Comparison of ENCODE assay signal across 9 cellular contexts in genomic region chr4:140092094-140092820, GRCh38.
DNase-seq lines count a peak whose midpoint lies in the region; ATAC-seq and TF ChIP-seq lines count a peak whose summit lies in the region.
"Had no signal": no experiment of that assay in that cellular context is flagged by ENCODE, and none has a peak within 500 bp of the region (broad histone marks: within the 10 kb centered on the region; RNA-seq: fewer than 3 reads in every experiment).

No MANE protein-coding gene starts in this region.

- TF ChIP-seq CTCF in coronary artery (IDR thresholded peaks at IDR 0.05) (no peak), lung (IDR thresholded peaks at IDR 0.05; ENCODE audit: control extremely low read depth, extremely low read depth) (no peak), thyroid gland (IDR thresholded peaks at IDR 0.05) (no peak)

- DNase-seq in SHP77 (lab: John Stamatoyannopoulos, UW) (peak; percentile 43 to 64), SHP77 treated with DMSO at 0.1 percent for 48 hours (lab: John Stamatoyannopoulos, UW) (no peak), NCI-H526 (lab: John Stamatoyannopoulos, UW) (peak; percentile 71 to 83), coronary artery (ENCODE audit: low spot score) (no peak), lung (ENCODE audit: low spot score) (no peak), thyroid gland (peak; percentile 25 to 39)
- DNase-seq in activated T-helper 2 cell treated with anti-CD3 and anti-CD28 coated beads, Interferon-gamma antibody, Interleukin-2, Interleukin-4, amounts not matched to agents 10 μg/mL and 5 μg/mL and 100 μg/mL, durations not matched to agents 14 hours and 24 hours and 36 hours (ENCODE audit: low spot score) = no peak
- no peak for DNase-seq in activated CD4-positive, alpha-beta memory T cell treated with anti-CD3 and anti-CD28 coated beads, Interleukin-2, amount 10 ng/mL, durations not matched to agents 7 days and 5 days

- CTCF ChIA-PET in activated CD4-positive, alpha-beta memory T cell treated with anti-CD3 and anti-CD28 coated beads, Interleukin-2, amount 10 ng/mL, durations not matched to agents 7 days and 5 days (lab: Charles Lee) = interaction anchor here (1.0 kb wide), 1 partner anchor 17 kb away, joined by 4 read pairs; no protein-coding TSS in a partner anchor

- no peaks in the 10 kb centered on the region for H3K27me3 ChIP-seq in lung (ENCODE audit: control insufficient read depth, insufficient read depth)
- H3K27me3 ChIP-seq in thyroid gland = no peaks in the 10 kb centered on the region

- H3K4me1 ChIP-seq in lung (ENCODE audit: control insufficient read depth in 2 of 2, insufficient read depth in 2 of 2, low read length in 2 of 2) (peaks cover 15 to 29% of the 10 kb centered on the region in 2 donors), thyroid gland (peaks cover 44 to 58% of the 10 kb centered on the region in 2 donors)

- ATAC-seq in lung (ENCODE audit: insufficient read depth, low FRiP score) = no peak

- H3K27me3 Mint-ChIP-seq in activated T-helper 2 cell treated with anti-CD3 and anti-CD28 coated beads, Interferon-gamma antibody, Interleukin-2, Interleukin-4, amounts not matched to agents 10 μg/mL and 5 μg/mL and 100 μg/mL, durations not matched to agents 14 hours and 24 hours and 36 hours (ENCODE audit: low read depth) = peaks cover 5% of the 10 kb centered on the region
- peaks cover 2% of the 10 kb centered on the region for H3K27me3 Mint-ChIP-seq in activated CD4-positive, alpha-beta memory T cell treated with anti-CD3 and anti-CD28 coated beads, Interleukin-2, amount 10 ng/mL, durations not matched to agents 7 days and 5 days

- POLR2A ChIA-PET in activated CD4-positive, alpha-beta memory T cell treated with anti-CD3 and anti-CD28 coated beads, Interleukin-2, amount 10 ng/mL, durations not matched to agents 7 days and 5 days (lab: Charles Lee) = no interaction called here

- H3K9me3 ChIP-seq in lung (ENCODE audit: control insufficient read depth in 2 of 2, insufficient read depth in 1 of 2, low read length in 1 of 2) (no peaks in the 10 kb centered on the region), thyroid gland (no peaks in the 10 kb centered on the region)

- no peaks in the 10 kb centered on the region for H3K9me3 Mint-ChIP-seq in activated T-helper 2 cell treated with anti-CD3 and anti-CD28 coated beads, Interferon-gamma antibody, Interleukin-2, Interleukin-4, amounts not matched to agents 10 μg/mL and 5 μg/mL and 100 μg/mL, durations not matched to agents 14 hours and 24 hours and 36 hours
- no peaks in the 10 kb centered on the region for H3K9me3 Mint-ChIP-seq in activated CD4-positive, alpha-beta memory T cell treated with anti-CD3 and anti-CD28 coated beads, Interleukin-2, amount 10 ng/mL, durations not matched to agents 7 days and 5 days
- H3K9me3 Mint-ChIP-seq: T-helper 1 cell treated with Interleukin-12 subunit alpha and Interleukin-12 subunit beta and Interleukin-4 antibody, amounts not matched to agents 30 μg/mL and 1 μg/mL, for 36 hours had no signal

- WGBS in lung, 2 donors = 39 to 46% methylated on average over 23 of the region's 23 CpGs
- 30 to 31% methylated on average over 22 to 23 of the region's 23 CpGs for WGBS in thyroid gland, 2 donors

- intact Hi-C loops in thyroid gland (cut with DNase I) = no loop called here
- intact Hi-C loops in activated T-helper 2 cell treated with anti-CD3 and anti-CD28 coated beads, Interferon-gamma antibody, Interleukin-2, Interleukin-4, amounts not matched to agents 10 μg/mL and 5 μg/mL and 100 μg/mL, durations not matched to agents 14 hours and 24 hours and 36 hours (cut with micrococcal nuclease) = loop anchor here (10.0 kb wide), 1 partner anchor 637 kb away; the partner anchor contains the start of gene RAB33B

- peak overlapping the region; percentile 63 for H3K4me3 ChIP-seq in coronary artery
- no peak overlapping the region for H3K4me3 ChIP-seq in lung
- peak overlapping the region in 1 of 3 donors; percentile 1 for H3K4me3 ChIP-seq in thyroid gland (replicated peaks in 1 of 3)

- H3K36me3 Mint-ChIP-seq in activated T-helper 2 cell treated with anti-CD3 and anti-CD28 coated beads, Interferon-gamma antibody, Interleukin-2, Interleukin-4, amounts not matched to agents 10 μg/mL and 5 μg/mL and 100 μg/mL, durations not matched to agents 14 hours and 24 hours and 36 hours (ENCODE audit: low read depth) = peaks cover 5% of the 10 kb centered on the region
- peaks cover 2% of the 10 kb centered on the region for H3K36me3 Mint-ChIP-seq in activated CD4-positive, alpha-beta memory T cell treated with anti-CD3 and anti-CD28 coated beads, Interleukin-2, amount 10 ng/mL, durations not matched to agents 7 days and 5 days (ENCODE audit: low read depth)

- no peak overlapping the region for H3K4me3 Mint-ChIP-seq in activated T-helper 2 cell treated with anti-CD3 and anti-CD28 coated beads, Interferon-gamma antibody, Interleukin-2, Interleukin-4, amounts not matched to agents 10 μg/mL and 5 μg/mL and 100 μg/mL, durations not matched to agents 14 hours and 24 hours and 36 hours (ENCODE audit: low read depth)
- H3K4me3 Mint-ChIP-seq in activated CD4-positive, alpha-beta memory T cell treated with anti-CD3 and anti-CD28 coated beads, Interleukin-2, amount 10 ng/mL, durations not matched to agents 7 days and 5 days = no peak overlapping the region
- H3K4me3 Mint-ChIP-seq: T-helper 1 cell treated with Interleukin-12 subunit alpha and Interleukin-12 subunit beta and Interleukin-4 antibody, amounts not matched to agents 30 μg/mL and 1 μg/mL, for 36 hours had no signal

- H3K36me3 ChIP-seq in lung (ENCODE audit: control insufficient read depth in 2 of 2, insufficient read depth in 2 of 2, low read length in 2 of 2) (no peaks in the 10 kb centered on the region), thyroid gland (no peaks in the 10 kb centered on the region)

- peak in 1 of 2 donors; percentile 14 for TF ChIP-seq POLR2A in thyroid gland (IDR thresholded peaks at IDR 0.05)

- H3K27ac Mint-ChIP-seq in activated T-helper 2 cell treated with anti-CD3 and anti-CD28 coated beads, Interferon-gamma antibody, Interleukin-2, Interleukin-4, amounts not matched to agents 10 μg/mL and 5 μg/mL and 100 μg/mL, durations not matched to agents 14 hours and 24 hours and 36 hours = no peak overlapping the region
- no peak overlapping the region for H3K27ac Mint-ChIP-seq in activated CD4-positive, alpha-beta memory T cell treated with anti-CD3 and anti-CD28 coated beads, Interleukin-2, amount 10 ng/mL, durations not matched to agents 7 days and 5 days
- H3K27ac Mint-ChIP-seq: T-helper 1 cell treated with Interleukin-12 subunit alpha and Interleukin-12 subunit beta and Interleukin-4 antibody, amounts not matched to agents 30 μg/mL and 1 μg/mL, for 36 hours had no signal

- peaks cover 73% of the 10 kb centered on the region for H3K4me1 Mint-ChIP-seq in activated T-helper 2 cell treated with anti-CD3 and anti-CD28 coated beads, Interferon-gamma antibody, Interleukin-2, Interleukin-4, amounts not matched to agents 10 μg/mL and 5 μg/mL and 100 μg/mL, durations not matched to agents 14 hours and 24 hours and 36 hours (ENCODE audit: low read depth)
- H3K4me1 Mint-ChIP-seq in activated CD4-positive, alpha-beta memory T cell treated with anti-CD3 and anti-CD28 coated beads, Interleukin-2, amount 10 ng/mL, durations not matched to agents 7 days and 5 days = peaks cover 65% of the 10 kb centered on the region

- H3K27ac ChIP-seq in coronary artery = peak overlapping the region; percentile 12 to 13
- peak overlapping the region; percentile 55 to 85 for H3K27ac ChIP-seq in lung (ENCODE audit: low read depth in 1 of 2, low read length in 1 of 2)
- H3K27ac ChIP-seq in thyroid gland = peak overlapping the region; percentile 37 to 80 (median 58)

Comparison
In these comparisons a context has a peak if more than half of its experiments do, and no peak if none do; other contexts are left out.
1. DNase-seq: peak in SHP77 (2 of 2), NCI-H526 (2 of 2) and thyroid gland (2 of 2); none in SHP77 treated with DMSO at 0.1 percent for 48 hours (single experiment), coronary artery (single experiment), lung (single experiment), activated T-helper 2 cell treated with anti-CD3 and anti-CD28 coated beads, Interferon-gamma antibody, Interleukin-2, Interleukin-4, amounts not matched to agents 10 μg/mL and 5 μg/mL and 100 μg/mL, durations not matched to agents 14 hours and 24 hours and 36 hours (single experiment) and activated CD4-positive, alpha-beta memory T cell treated with anti-CD3 and anti-CD28 coated beads, Interleukin-2, amount 10 ng/mL, durations not matched to agents 7 days and 5 days (single experiment).
2. H3K27ac ChIP-seq: peak in every context shown above with its lines; median percentile 70 in lung; 58 in thyroid gland; 12 in coronary artery.